ENCODE assay signal across 1 cellular context in the genomic region with DNA sequence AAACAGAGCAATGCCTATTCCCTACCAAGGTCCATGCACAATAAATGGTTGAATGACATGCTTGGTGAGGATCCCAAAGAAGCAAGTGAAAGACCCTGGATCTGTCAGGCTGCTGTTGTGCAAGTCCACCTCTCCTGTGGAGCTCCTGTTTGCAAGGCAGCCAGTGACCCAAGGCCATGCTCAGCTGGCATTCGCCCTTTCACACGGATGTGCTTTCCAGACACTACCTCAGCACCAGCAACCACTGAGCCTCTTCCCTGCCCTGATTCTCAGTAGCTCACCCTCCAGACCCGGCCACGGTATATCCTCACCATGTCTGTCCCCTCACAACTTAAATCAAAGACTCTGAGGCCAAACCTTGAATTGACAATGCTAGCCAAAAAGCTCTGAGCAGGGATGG.
TF ChIP-seq lines count a peak whose summit lies in the region.

No MANE protein-coding gene starts in this region.

TF ChIP-seq in HepG2, 621 proteins besides CTCF, POLR2A, EP300 and RAD21 (continued from another document):
- TF ChIP-seq, protein P1, sequence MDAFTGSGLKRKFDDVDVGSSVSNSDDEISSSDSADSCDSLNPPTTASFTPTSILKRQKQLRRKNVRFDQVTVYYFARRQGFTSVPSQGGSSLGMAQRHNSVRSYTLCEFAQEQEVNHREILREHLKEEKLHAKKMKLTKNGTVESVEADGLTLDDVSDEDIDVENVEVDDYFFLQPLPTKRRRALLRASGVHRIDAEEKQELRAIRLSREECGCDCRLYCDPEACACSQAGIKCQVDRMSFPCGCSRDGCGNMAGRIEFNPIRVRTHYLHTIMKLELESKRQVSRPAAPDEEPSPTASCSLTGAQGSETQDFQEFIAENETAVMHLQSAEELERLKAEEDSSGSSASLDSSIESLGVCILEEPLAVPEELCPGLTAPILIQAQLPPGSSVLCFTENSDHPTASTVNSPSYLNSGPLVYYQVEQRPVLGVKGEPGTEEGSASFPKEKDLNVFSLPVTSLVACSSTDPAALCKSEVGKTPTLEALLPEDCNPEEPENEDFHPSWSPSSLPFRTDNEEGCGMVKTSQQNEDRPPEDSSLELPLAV (CRISPR knock-in tag; conservative IDR thresholded peaks at IDR 0.05; ENCODE audit: low read depth), result no peak
- TF ChIP-seq ATF7-NPFF (CRISPR knock-in tag; IDR thresholded peaks at IDR 0.05; ENCODE audit: low read depth) (no peak), FOSL2 (CRISPR knock-in tag; IDR thresholded peaks at IDR 0.05) (peak; percentile 41; the same call in 1 of the 2 replicates), ZNF138 (CRISPR knock-in tag; IDR thresholded peaks at IDR 0.05; ENCODE audit: low read depth) (no peak), GABPA (IDR thresholded peaks at IDR 0.05; ENCODE audit: low read depth, low read length) (no peak), GABPA (CRISPR knock-in tag; IDR thresholded peaks at IDR 0.05; ENCODE audit: low read depth) (peak; percentile 60; the same call in 1 of the 2 replicates), HOXD1 (CRISPR knock-in tag; IDR thresholded peaks at IDR 0.05) (no peak), SETDB1 (CRISPR knock-in tag; IDR thresholded peaks at IDR 0.05; ENCODE audit: borderline replicate concordance) (no peak), ZNF609 (CRISPR knock-in tag; IDR thresholded peaks at IDR 0.05; ENCODE audit: borderline replicate concordance) (no peak), RELA (CRISPR knock-in tag; IDR thresholded peaks at IDR 0.05) (no peak), RXRA (CRISPR knock-in tag; IDR thresholded peaks at IDR 0.05) (peak; percentile 81), BRCA1 (CRISPR knock-in tag; IDR thresholded peaks at IDR 0.05) (no peak), NR3C1 (CRISPR knock-in tag; IDR thresholded peaks at IDR 0.05) (no peak), RARA (CRISPR knock-in tag; IDR thresholded peaks at IDR 0.05) (0 out of 2 replicates have a peak, but pooled peaks have one; percentile 13), CEBPG (CRISPR knock-in tag; IDR thresholded peaks at IDR 0.05) (peak; percentile 80), ZNF20 (CRISPR knock-in tag; IDR thresholded peaks at IDR 0.05) (no peak), ZNF788 (CRISPR knock-in tag; IDR thresholded peaks at IDR 0.05; ENCODE audit: borderline replicate concordance) (peak; percentile 25; the same call in 1 of the 2 replicates), ZNF629 (CRISPR knock-in tag; conservative IDR thresholded peaks at IDR 0.05) (no peak), ZNF782 (CRISPR knock-in tag; IDR thresholded peaks at IDR 0.05; ENCODE audit: borderline replicate concordance) (no peak), ZFX (CRISPR knock-in tag; IDR thresholded peaks at IDR 0.05; ENCODE audit: low read depth) (peak; percentile 28; the same call in 1 of the 2 replicates), RFX3 (CRISPR knock-in tag; IDR thresholded peaks at IDR 0.05) (no peak), MBD4 (IDR thresholded peaks at IDR 0.05; ENCODE audit: borderline replicate concordance, low read length) (no peak)
- TF ChIP-seq, protein P2, sequence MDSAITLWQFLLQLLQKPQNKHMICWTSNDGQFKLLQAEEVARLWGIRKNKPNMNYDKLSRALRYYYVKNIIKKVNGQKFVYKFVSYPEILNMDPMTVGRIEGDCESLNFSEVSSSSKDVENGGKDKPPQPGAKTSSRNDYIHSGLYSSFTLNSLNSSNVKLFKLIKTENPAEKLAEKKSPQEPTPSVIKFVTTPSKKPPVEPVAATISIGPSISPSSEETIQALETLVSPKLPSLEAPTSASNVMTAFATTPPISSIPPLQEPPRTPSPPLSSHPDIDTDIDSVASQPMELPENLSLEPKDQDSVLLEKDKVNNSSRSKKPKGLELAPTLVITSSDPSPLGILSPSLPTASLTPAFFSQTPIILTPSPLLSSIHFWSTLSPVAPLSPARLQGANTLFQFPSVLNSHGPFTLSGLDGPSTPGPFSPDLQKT (CRISPR knock-in tag; IDR thresholded peaks at IDR 0.05; ENCODE audit: borderline replicate concordance), result no peak
- TF ChIP-seq, protein P3, sequence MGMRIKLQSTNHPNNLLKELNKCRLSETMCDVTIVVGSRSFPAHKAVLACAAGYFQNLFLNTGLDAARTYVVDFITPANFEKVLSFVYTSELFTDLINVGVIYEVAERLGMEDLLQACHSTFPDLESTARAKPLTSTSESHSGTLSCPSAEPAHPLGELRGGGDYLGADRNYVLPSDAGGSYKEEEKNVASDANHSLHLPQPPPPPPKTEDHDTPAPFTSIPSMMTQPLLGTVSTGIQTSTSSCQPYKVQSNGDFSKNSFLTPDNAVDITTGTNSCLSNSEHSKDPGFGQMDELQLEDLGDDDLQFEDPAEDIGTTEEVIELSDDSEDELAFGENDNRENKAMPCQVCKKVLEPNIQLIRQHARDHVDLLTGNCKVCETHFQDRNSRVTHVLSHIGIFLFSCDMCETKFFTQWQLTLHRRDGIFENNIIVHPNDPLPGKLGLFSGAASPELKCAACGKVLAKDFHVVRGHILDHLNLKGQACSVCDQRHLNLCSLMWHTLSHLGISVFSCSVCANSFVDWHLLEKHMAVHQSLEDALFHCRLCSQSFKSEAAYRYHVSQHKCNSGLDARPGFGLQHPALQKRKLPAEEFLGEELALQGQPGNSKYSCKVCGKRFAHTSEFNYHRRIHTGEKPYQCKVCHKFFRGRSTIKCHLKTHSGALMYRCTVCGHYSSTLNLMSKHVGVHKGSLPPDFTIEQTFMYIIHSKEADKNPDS (CRISPR knock-in tag; IDR thresholded peaks at IDR 0.05), result no peak
- TF ChIP-seq, protein P4, sequence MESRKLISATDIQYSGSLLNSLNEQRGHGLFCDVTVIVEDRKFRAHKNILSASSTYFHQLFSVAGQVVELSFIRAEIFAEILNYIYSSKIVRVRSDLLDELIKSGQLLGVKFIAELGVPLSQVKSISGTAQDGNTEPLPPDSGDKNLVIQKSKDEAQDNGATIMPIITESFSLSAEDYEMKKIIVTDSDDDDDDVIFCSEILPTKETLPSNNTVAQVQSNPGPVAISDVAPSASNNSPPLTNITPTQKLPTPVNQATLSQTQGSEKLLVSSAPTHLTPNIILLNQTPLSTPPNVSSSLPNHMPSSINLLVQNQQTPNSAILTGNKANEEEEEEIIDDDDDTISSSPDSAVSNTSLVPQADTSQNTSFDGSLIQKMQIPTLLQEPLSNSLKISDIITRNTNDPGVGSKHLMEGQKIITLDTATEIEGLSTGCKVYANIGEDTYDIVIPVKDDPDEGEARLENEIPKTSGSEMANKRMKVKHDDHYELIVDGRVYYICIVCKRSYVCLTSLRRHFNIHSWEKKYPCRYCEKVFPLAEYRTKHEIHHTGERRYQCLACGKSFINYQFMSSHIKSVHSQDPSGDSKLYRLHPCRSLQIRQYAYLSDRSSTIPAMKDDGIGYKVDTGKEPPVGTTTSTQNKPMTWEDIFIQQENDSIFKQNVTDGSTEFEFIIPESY (CRISPR knock-in tag; IDR thresholded peaks at IDR 0.05), result peak; percentile 32; the same call in 1 of the 2 replicates
